8 cellular contexts compared by ENCODE assay signal in the genomic region with DNA sequence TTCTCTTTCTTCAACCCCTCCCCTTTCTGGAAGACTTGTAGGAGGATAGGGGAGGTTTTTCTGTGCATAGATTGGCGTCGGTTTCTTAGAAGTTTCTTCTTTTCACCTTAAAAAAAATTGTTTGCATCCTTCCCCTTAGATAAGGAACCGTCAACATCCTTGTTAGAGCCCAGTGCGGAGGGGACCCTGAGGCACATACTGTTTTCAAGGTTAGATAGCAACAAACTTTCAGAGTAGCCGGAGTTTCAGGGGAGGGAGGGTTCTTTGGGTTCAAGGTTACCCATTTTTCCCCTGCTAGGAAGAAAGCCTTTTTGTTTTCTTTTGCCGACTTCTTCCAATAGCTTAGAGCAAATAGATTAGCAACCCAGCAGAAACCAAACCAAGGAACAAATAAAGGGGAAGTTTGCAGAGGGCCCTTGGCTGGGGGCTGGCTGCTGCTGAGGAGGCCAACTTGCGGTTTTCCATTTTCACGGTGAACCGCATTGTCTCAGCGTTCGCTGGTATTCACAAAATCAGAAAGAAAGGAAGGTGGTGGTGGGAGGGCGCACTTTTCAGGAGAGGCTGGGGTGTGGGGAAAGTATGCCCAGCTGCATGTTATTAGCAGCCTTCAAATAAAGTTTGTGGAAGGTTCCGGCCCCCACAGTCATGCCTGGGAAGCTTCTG. TPM values are rescaled to one million over a fixed set of nuclear protein-coding genes. Genes with fewer than 3 reads are reported as not detected.
A peak's percentile ranks its signal among the peaks of the same experiment; 100 is the strongest.
DNase-seq lines count a peak whose midpoint lies in the region; ATAC-seq and TF ChIP-seq lines count a peak whose summit lies in the region.

No MANE protein-coding gene starts in this region.

- H3K27ac ChIP-seq in MM.1S (ENCODE audit: low read length): peak overlapping the region; percentile 92

- TF ChIP-seq CTCF in MM.1S (IDR thresholded peaks at IDR 0.05; ENCODE audit: low read length): no peak
- TF ChIP-seq CTCF in natural killer cell (IDR thresholded peaks at IDR 0.05): no peak

- H3K4me2 ChIP-seq in MM.1S (ENCODE audit: low read depth, low read length): peak overlapping the region; percentile 86

- peak; percentile 76 for ATAC-seq in GM19438 (IDR thresholded peaks at IDR 0.05; ENCODE audit: low read depth, unreplicated experiment)
- ATAC-seq in activated T-cell treated with anti-CD3 and anti-CD28 coated beads, Interleukin-2, amount 50 U/mL, for 4 hours: peak; percentile 68 to 71
- ATAC-seq in natural killer cell: peak; percentile 52 to 70 (median 62)
- no peak for ATAC-seq in HG03097 (IDR thresholded peaks at IDR 0.05; ENCODE audit: low FRiP score, unreplicated experiment)
- no peak for ATAC-seq in HG03045 (IDR thresholded peaks at IDR 0.05; ENCODE audit: unreplicated experiment)

- DNase-seq in MM.1S: peak; percentile 90
- DNase-seq in activated T-cell treated with anti-CD3 and anti-CD28 coated beads, Interleukin-2, amount 50 U/mL, for 4 hours: no peak
- peak; percentile 22 for DNase-seq in natural killer cell
- DNase-seq in epidermal melanocyte (ENCODE audit: insufficient read length, low spot score): no peak
- no peak for DNase-seq in cardiac septum (ENCODE audit: low spot score)

- peak overlapping the region; percentile 69 for H3K9ac ChIP-seq in MM.1S (ENCODE audit: low read length)

- peaks cover 32% of the 10 kb centered on the region for H3F3A ChIP-seq in MM.1S (ENCODE audit: insufficient read depth, low read length)

- no peaks in the 10 kb centered on the region for H3K9me3 Mint-ChIP-seq in activated T-cell treated with anti-CD3 and anti-CD28 coated beads, Interleukin-2, amount 50 U/mL, for 4 hours
- no peaks in the 10 kb centered on the region for H3K9me3 Mint-ChIP-seq in natural killer cell

- intact Hi-C loops in natural killer cell (cut with micrococcal nuclease) (no loop called here), cardiac septum (cut with DNase I) (loop anchor here (5.0 kb wide), 1 partner anchor 387 kb away; no protein-coding TSS in a partner anchor)

- H3K4me3 Mint-ChIP-seq in activated T-cell treated with anti-CD3 and anti-CD28 coated beads, Interleukin-2, amount 50 U/mL, for 4 hours: peak overlapping the region; percentile 66
- peak overlapping the region; percentile 28 for H3K4me3 Mint-ChIP-seq in natural killer cell

- H3K4me1 ChIP-seq in MM.1S (ENCODE audit: low read length): peaks cover 42% of the 10 kb centered on the region

- H4K20me1 ChIP-seq in MM.1S (ENCODE audit: insufficient read depth, low read length): no peaks in the 10 kb centered on the region

- peak overlapping the region; percentile 47 for H3K4me3 ChIP-seq in MM.1S (ENCODE audit: low read length)

- H3K27me3 Mint-ChIP-seq in activated T-cell treated with anti-CD3 and anti-CD28 coated beads, Interleukin-2, amount 50 U/mL, for 4 hours (ENCODE audit: low read depth): no peaks in the 10 kb centered on the region
- H3K27me3 Mint-ChIP-seq in natural killer cell (ENCODE audit: low read depth in 2 of 2): no peaks in the 10 kb centered on the region

- H3K36me3 Mint-ChIP-seq in activated T-cell treated with anti-CD3 and anti-CD28 coated beads, Interleukin-2, amount 50 U/mL, for 4 hours (ENCODE audit: insufficient read depth): peaks cover 15% of the 10 kb centered on the region
- no peaks in the 10 kb centered on the region for H3K36me3 Mint-ChIP-seq in natural killer cell

- H3K27me3 ChIP-seq in MM.1S (replicated peaks; ENCODE audit: insufficient read depth, low read length): no peaks in the 10 kb centered on the region

- 0 out of 2 replicates have a peak, but pooled peaks cover 5% of the 10 kb centered on the region for H3K36me3 ChIP-seq in MM.1S (replicated peaks; ENCODE audit: insufficient read depth, low read length)

- H2AFZ ChIP-seq in MM.1S (ENCODE audit: low read length): no peak overlapping the region

- H3K9me2 ChIP-seq in MM.1S (replicated peaks; ENCODE audit: insufficient read depth, low read length): no peaks in the 10 kb centered on the region

- peaks cover 82% of the 10 kb centered on the region for H3K79me2 ChIP-seq in MM.1S (ENCODE audit: low read length)

- H3K27ac Mint-ChIP-seq in natural killer cell: peak overlapping the region in 1 of 2 donors; percentile 54

- H3K9me3 ChIP-seq in MM.1S (replicated peaks; ENCODE audit: insufficient read depth, low read length): no peaks in the 10 kb centered on the region

- peaks cover 67% of the 10 kb centered on the region for H3K4me1 Mint-ChIP-seq in activated T-cell treated with anti-CD3 and anti-CD28 coated beads, Interleukin-2, amount 50 U/mL, for 4 hours (ENCODE audit: low read depth)
- peaks cover 49 to 72% of the 10 kb centered on the region in 2 donors for H3K4me1 Mint-ChIP-seq in natural killer cell

RNA-seq across cellular contexts. Expression of gene MSI2, which starts 28.8 kb away (rescaled TPM):
- total RNA-seq in activated T-cell treated with anti-CD3 and anti-CD28 coated beads, Interleukin-2, amount 50 U/mL, for 4 hours: 10 to 100 TPM; 40.6 to 56.2 (median 54.3) TPM
- total RNA-seq in natural killer cell (100 to 1,000 TPM in 1 of 3 donors, 10 to 100 TPM in 2; 95.5 to 145 (median 96.8) TPM), cardiac septum (112 TPM)

Comparison
In these comparisons a context has a peak if more than half of its experiments do, and no peak if none do; other contexts are left out.
1. ATAC-seq: peak in GM19438 (single experiment), activated T-cell treated with anti-CD3 and anti-CD28 coated beads, Interleukin-2, amount 50 U/mL, for 4 hours (2 of 2) and natural killer cell (3 of 3); none in HG03097 (single experiment) and HG03045 (single experiment).
2. DNase-seq: peak in MM.1S (single experiment) and natural killer cell (single experiment); none in activated T-cell treated with anti-CD3 and anti-CD28 coated beads, Interleukin-2, amount 50 U/mL, for 4 hours (single experiment), epidermal melanocyte (single experiment) and cardiac septum (single experiment).